21 cellular contexts compared by ENCODE assay signal in genomic region chr4:77376788-77377460, GRCh38.
DNase-seq lines count a peak whose midpoint lies in the region; ATAC-seq, FAIRE-seq and TF ChIP-seq lines count a peak whose summit lies in the region.
"Had no signal": no experiment of that assay in that cellular context is flagged by ENCODE, and none has a peak within 500 bp of the region (broad histone marks: within the 10 kb centered on the region; RNA-seq: fewer than 3 reads in every experiment).

No MANE protein-coding gene starts in this region.

- TF ChIP-seq CTCF in GM23338 (conservative IDR thresholded peaks at IDR 0.05; ENCODE audit: low read depth in 2 of 2) (peak; percentile 68 to 73), H1 (IDR thresholded peaks at IDR 0.05; ENCODE audit: control extremely low read depth in 1 of 3, insufficient read depth in 1 of 3, low read depth in 1 of 3, low read length in 3 of 3) (peak; percentile 31 to 69 (median 45))

- H3K36me3 ChIP-seq in GM23338 (ENCODE audit: insufficient read depth) (no peaks in the 10 kb centered on the region), H1 (ENCODE audit: control insufficient read depth in 2 of 4, insufficient read depth in 4 of 4, low read length in 3 of 4) (no peaks in the 10 kb centered on the region), mesendoderm (ENCODE audit: control insufficient read depth, insufficient read depth, low read length) (no peaks in the 10 kb centered on the region)

- no peak overlapping the region for H2BK15ac ChIP-seq in H1 (ENCODE audit: low read length)
- no peak overlapping the region for H2BK15ac ChIP-seq in mesendoderm (replicated peaks; ENCODE audit: low read depth)

- no peak overlapping the region for H4K8ac ChIP-seq in H1 (ENCODE audit: extremely low read depth, insufficient read depth, low read length)
- no peak overlapping the region for H4K8ac ChIP-seq in mesendoderm (ENCODE audit: low read depth, low read length)

- no peak for FAIRE-seq in H1 (lab: Jason Lieb, UNC)

- H3K36me3 Mint-ChIP-seq in GM23338 (ENCODE audit: low read depth) = no peaks in the 10 kb centered on the region
- no peaks in the 10 kb centered on the region for H3K36me3 Mint-ChIP-seq in activated T-helper 17 cell treated with anti-CD3 and anti-CD28 coated beads, Interleukin-2, amount 50 U/mL, for 72 hours (ENCODE audit: low read depth)
- H3K36me3 Mint-ChIP-seq: CD4-positive, CD25-positive, alpha-beta regulatory T cell had no signal

- no peaks in the 10 kb centered on the region for H4K20me1 ChIP-seq in GM23338 (replicated peaks; ENCODE audit: insufficient read depth)
- H4K20me1 ChIP-seq in H1 (replicated peaks in 1 of 2; ENCODE audit: control insufficient read depth in 1 of 2, insufficient read depth in 2 of 2, low read length in 2 of 2) = no peaks in the 10 kb centered on the region

- H3K4me1 Mint-ChIP-seq in GM23338 = peaks cover 19% of the 10 kb centered on the region; the same call in 2 of the 3 replicates
- H3K4me1 Mint-ChIP-seq in activated T-helper 17 cell treated with anti-CD3 and anti-CD28 coated beads, Interleukin-2, amount 50 U/mL, for 72 hours = no peaks in the 10 kb centered on the region
- H3K4me1 Mint-ChIP-seq: CD4-positive, CD25-positive, alpha-beta regulatory T cell had no signal

- H3K4me3 Mint-ChIP-seq in GM23338 = no peak overlapping the region
- no peak overlapping the region for H3K4me3 Mint-ChIP-seq in activated T-helper 17 cell treated with anti-CD3 and anti-CD28 coated beads, Interleukin-2, amount 50 U/mL, for 72 hours
- H3K4me3 Mint-ChIP-seq: CD4-positive, CD25-positive, alpha-beta regulatory T cell had no signal

- peaks cover 3% of the 10 kb centered on the region for H3K27me3 Mint-ChIP-seq in GM23338 (ENCODE audit: insufficient read depth, low read depth, poor library complexity)
- H3K27me3 Mint-ChIP-seq in activated T-helper 17 cell treated with anti-CD3 and anti-CD28 coated beads, Interleukin-2, amount 50 U/mL, for 72 hours = peaks cover 3% of the 10 kb centered on the region

- H3K4me3 ChIP-seq in GM23338 (no peak overlapping the region), H1 (ENCODE audit: extremely low read depth in 1 of 4, insufficient read depth in 2 of 4, low read depth in 3 of 4, low read length in 4 of 4) (no peak overlapping the region), mesendoderm (ENCODE audit: low read length) (no peak overlapping the region)

- H2BK120ac ChIP-seq in H1 (replicated peaks; ENCODE audit: low read depth, low read length) (no peak overlapping the region), mesendoderm (ENCODE audit: low read depth, low read length) (no peak overlapping the region)

- peak overlapping the region; percentile 49; the same call in 1 of the 2 replicates for H3K27ac Mint-ChIP-seq in GM23338
- H3K27ac Mint-ChIP-seq in activated T-helper 17 cell treated with anti-CD3 and anti-CD28 coated beads, Interleukin-2, amount 50 U/mL, for 72 hours = no peak overlapping the region
- H3K27ac Mint-ChIP-seq: CD4-positive, CD25-positive, alpha-beta regulatory T cell had no signal

- H4K5ac ChIP-seq in H1 (ENCODE audit: insufficient read length, low read depth, low read length) = no peak overlapping the region
- H4K5ac ChIP-seq in mesendoderm (ENCODE audit: low read length) = no peak overlapping the region

- H3K9me2 ChIP-seq in GM23338 (ENCODE audit: insufficient read depth) = peaks cover 6% of the 10 kb centered on the region; the same call in 1 of the 2 replicates

- no peak overlapping the region for H2BK20ac ChIP-seq in H1 (ENCODE audit: low read length)

- H3K23me2 ChIP-seq in H1 (ENCODE audit: low read depth, low read length) = no peaks in the 10 kb centered on the region

- H3K27ac ChIP-seq in GM23338 (ENCODE audit: low read depth) (no peak overlapping the region), H1 (ENCODE audit: low read depth, low read length) (no peak overlapping the region), mesendoderm (ENCODE audit: low read depth, low read length) (no peak overlapping the region)
- H3K27ac ChIP-seq: RWPE1 had no signal

- peak overlapping the region; percentile 22; the same call in 1 of the 2 replicates for H2BK12ac ChIP-seq in H1 (ENCODE audit: low read depth, low read length)

- no peak for TF ChIP-seq POLR2A in H1 (IDR thresholded peaks at IDR 0.05; ENCODE audit: control extremely low read depth in 1 of 2, low read depth in 2 of 2, low read length in 2 of 2)

- H3K9me3 ChIP-seq in H1 (ENCODE audit: insufficient read depth in 2 of 2, low read depth in 1 of 2, low read length in 1 of 2) = no peaks in the 10 kb centered on the region

- H3K23ac ChIP-seq in H1 (ENCODE audit: insufficient read length) (no peak overlapping the region), mesendoderm (ENCODE audit: low read length) (no peak overlapping the region)

- H3K27me3 ChIP-seq in GM23338 (ENCODE audit: insufficient read depth) (no peaks in the 10 kb centered on the region), H1 (replicated peaks in 1 of 4; ENCODE audit: control insufficient read depth in 3 of 4, extremely low read depth in 1 of 4, insufficient read depth in 3 of 4, low read length in 3 of 4) (no peaks in the 10 kb centered on the region), mesendoderm (ENCODE audit: insufficient read depth, low read length, poor library complexity) (no peaks in the 10 kb centered on the region)

- no peak overlapping the region for H3K4ac ChIP-seq in H1 (replicated peaks; ENCODE audit: insufficient read length, low read depth, low read length)
- no peak overlapping the region for H3K4ac ChIP-seq in mesendoderm (ENCODE audit: low read depth, low read length)

- no peaks in the 10 kb centered on the region for H3K9me3 Mint-ChIP-seq in GM23338
- no peaks in the 10 kb centered on the region for H3K9me3 Mint-ChIP-seq in activated T-helper 17 cell treated with anti-CD3 and anti-CD28 coated beads, Interleukin-2, amount 50 U/mL, for 72 hours
- H3K9me3 Mint-ChIP-seq: CD4-positive, CD25-positive, alpha-beta regulatory T cell had no signal

- CTCF ChIA-PET in H1 (lab: Charles Lee; ENCODE audit: partially characterized antibody) = interaction anchor here (0.8 to 42.8 kb wide), 12 partner anchors 10 to 96 kb away, joined by 3 to 1551 read pairs (median 4); no protein-coding TSS in a partner anchor

- WGBS in H1 (ENCODE audit: extremely low coverage in 1 of 2, insufficient coverage in 1 of 2, insufficient read length in 1 of 2, insufficient replicate concordance in 2 of 2, low coverage in 1 of 2, low lambda C conversion rate in 2 of 2, missing lambda C conversion rate in 1 of 2), 2 experiments = 60% methylated on average over 8 of the region's 8 CpGs; no CpG with 5 or more reads in 1 of the 2 experiments
- no CpG with 5 or more reads among the region's 8 CpGs for WGBS in mesendoderm (ENCODE audit: extremely low coverage, insufficient coverage, low lambda C conversion rate)

- H3K79me1 ChIP-seq in H1 (ENCODE audit: low read depth, low read length) = no peaks in the 10 kb centered on the region
- no peaks in the 10 kb centered on the region for H3K79me1 ChIP-seq in mesendoderm (ENCODE audit: low read length)

- H3K4me2 ChIP-seq in GM23338 (no peak overlapping the region), H1 (ENCODE audit: insufficient read depth in 1 of 2, low read depth in 2 of 2, low read length in 2 of 2) (no peak overlapping the region), mesendoderm (ENCODE audit: low read length) (no peak overlapping the region)

- peak in 1 of 2 experiments; percentile 31; a peak in 1 of 4 replicates for TF ChIP-seq RAD21 in H1 (IDR thresholded peaks at IDR 0.05 in 1 of 2, conservative IDR thresholded peaks at IDR 0.05 in 1 of 2; ENCODE audit: low read depth in 2 of 2, low read length in 2 of 2)

- TF ChIP-seq EP300 in H1 (IDR thresholded peaks at IDR 0.05; ENCODE audit: borderline replicate concordance in 1 of 2, low read depth in 2 of 2, low read length in 2 of 2) = no peak

- no peak overlapping the region for H4K91ac ChIP-seq in H1 (replicated peaks; ENCODE audit: insufficient read length, low read length)

- POLR2A ChIA-PET in H1 (lab: Charles Lee; ENCODE audit: partially characterized antibody) = no interaction called here

- H2AK5ac ChIP-seq in H1 (ENCODE audit: low read depth, low read length) (no peak overlapping the region), mesendoderm (ENCODE audit: low read length) (no peak overlapping the region)

- DNase-seq in GM23338 (ENCODE audit: low spot score) = peak; percentile 70
- DNase-seq in LHCN-M2 (ENCODE audit: low read depth) = peak; percentile 6
- DNase-seq in H1 (ENCODE audit: low read depth in 1 of 2, low spot score in 2 of 2) = no peak
- peak; percentile 57 for DNase-seq in mesendoderm
- no peak for DNase-seq in NCI-H2029 (lab: John Stamatoyannopoulos, UW)
- DNase-seq in NCI-H1694 (lab: John Stamatoyannopoulos, UW) = no peak
- DNase-seq: EL, GF-D8, H7, MM.1S, NCI-H1092, NCI-H1436 treated with DMSO at 0.1 percent for 48 hours, NCI-H2029 treated with DMSO at 0.1 percent for 48 hours, NCI-H345, NCI-H524 treated with DMSO at 0.1 percent for 48 hours, SIG-M5 had no signal

- H3K79me2 ChIP-seq in GM23338 (replicated peaks; ENCODE audit: insufficient read depth) = no peaks in the 10 kb centered on the region
- H3K79me2 ChIP-seq in H1 (ENCODE audit: control insufficient read depth in 1 of 2, insufficient read depth in 2 of 2, low read length in 2 of 2) = no peaks in the 10 kb centered on the region
- H3K79me2 ChIP-seq in mesendoderm (ENCODE audit: control insufficient read depth, insufficient read depth, low read length) = no peaks in the 10 kb centered on the region

- peak overlapping the region; percentile 81; the same call in 1 of the 2 replicates for H2AFZ ChIP-seq in GM23338
- H2AFZ ChIP-seq in H1 (ENCODE audit: low read length) = peak overlapping the region; percentile 96

- ATAC-seq in GM23338 (peak; percentile 81), GM18502 (IDR thresholded peaks at IDR 0.05; ENCODE audit: poor library complexity, unreplicated experiment) (no peak)
- no peak for ATAC-seq in activated T-helper 17 cell treated with anti-CD3 and anti-CD28 coated beads, Interleukin-2, amount 50 U/mL, for 72 hours (replicated peaks)
- ATAC-seq: SK-N-SH treated with all-trans-retinoic acid at 6 μM for 48 hours had no signal

- H3K9ac ChIP-seq in H1 (replicated peaks in 1 of 4; ENCODE audit: extremely low read depth in 1 of 4, low read depth in 3 of 4, low read length in 3 of 4) = no peak overlapping the region
- H3K9ac ChIP-seq in mesendoderm (ENCODE audit: low read length) = no peak overlapping the region

- no peak overlapping the region for H3K14ac ChIP-seq in H1 (ENCODE audit: insufficient read length)

- H3K4me1 ChIP-seq in GM23338 (ENCODE audit: insufficient read depth) = peaks cover 2% of the 10 kb centered on the region; the same call in 1 of the 2 replicates
- H3K4me1 ChIP-seq in H1 (replicated peaks in 1 of 4; ENCODE audit: control insufficient read depth in 3 of 4, insufficient read depth in 4 of 4, low read length in 3 of 4) = peaks cover 0 to 5% (median 2%) of the 10 kb centered on the region in 4 experiments; a peak in 3 of 7 replicates
- no peaks in the 10 kb centered on the region for H3K4me1 ChIP-seq in mesendoderm (ENCODE audit: control insufficient read depth, low read depth, low read length)

- H3K56ac ChIP-seq in H1 (replicated peaks; ENCODE audit: insufficient read length, low read depth, low read length) = no peak overlapping the region
- no peak overlapping the region for H3K56ac ChIP-seq in mesendoderm (ENCODE audit: low read length)

- H3K18ac ChIP-seq in H1 (ENCODE audit: extremely low read depth, low read length) (no peak overlapping the region), mesendoderm (ENCODE audit: low read length) (no peak overlapping the region)

- no peaks in the 10 kb centered on the region for H3F3A ChIP-seq in GM23338 (replicated peaks; ENCODE audit: low read depth)

- H2BK5ac ChIP-seq in H1 (ENCODE audit: low read depth, low read length) (peak overlapping the region; percentile 49), mesendoderm (ENCODE audit: low read length) (no peak overlapping the region)

Comparison
In these comparisons a context has a peak if more than half of its experiments do, and no peak if none do; other contexts are left out.
1. DNase-seq: peak in GM23338 (single experiment), LHCN-M2 (single experiment) and mesendoderm (single experiment); none in H1 (0 of 2), NCI-H2029 (single experiment) and NCI-H1694 (single experiment).